Comparison of ENCODE assay signal across 22 cellular contexts in the genomic region with DNA sequence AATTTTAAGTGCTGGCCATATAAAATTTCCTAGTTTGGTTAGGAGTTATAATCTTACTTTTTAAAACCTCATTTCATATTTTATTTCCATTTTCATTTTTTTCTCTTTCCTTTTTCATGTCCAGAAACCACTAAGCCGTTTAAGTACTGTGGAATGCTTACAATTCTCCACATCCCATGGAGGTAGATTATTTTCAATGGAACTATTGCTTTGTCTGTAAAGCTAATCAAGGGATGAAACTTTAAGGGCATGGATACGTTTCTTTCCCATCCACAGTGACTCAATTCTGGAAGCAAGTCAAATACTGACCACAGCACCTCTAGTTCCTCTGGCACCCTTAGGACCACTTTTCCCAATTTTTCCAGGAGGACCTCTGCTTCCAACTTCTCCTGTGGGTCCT.
"Had no signal": no experiment of that assay in that cellular context is flagged by ENCODE, and none has a peak within 500 bp of the region (broad histone marks: within the 10 kb centered on the region; RNA-seq: fewer than 3 reads in every experiment).

No MANE protein-coding gene starts in this region.

- H3K4me3 ChIP-seq: breast epithelium, MG63 had no signal

- DNase-seq: activated CD4-positive, alpha-beta memory T cell treated with anti-CD3 and anti-CD28 coated beads, Interleukin-2, amount 10 ng/mL, durations not matched to agents 7 days and 5 days; activated CD4-positive, alpha-beta T cell treated with anti-CD3 and anti-CD28 coated beads for 36 hours; activated CD4-positive, alpha-beta T cell treated with anti-CD3 and anti-CD28 coated beads, Interleukin-2, amount 50 U/mL, for 1 hour; activated gamma-delta T cell; activated naive CD4-positive, alpha-beta T cell treated with anti-CD3 and anti-CD28 coated beads for 36 hours; activated T-cell treated with anti-CD3 and anti-CD28 coated beads for 4 hours; activated T-cell treated with anti-CD3 and anti-CD28 coated beads, Interleukin-2, amount 50 U/mL, for 48 hours; central memory CD4-positive, alpha-beta T cell; MG63; NCI-H1092 treated with DMSO at 0.1 percent for 48 hours; NCI-H1417 treated with DMSO at 0.1 percent for 48 hours; NCI-H1694 treated with DMSO at 0.1 percent for 48 hours; NCI-H2029 treated with DMSO at 0.1 percent for 48 hours; NCI-H446; NCI-H524; SIG-M5; SK-N-SH; T-helper 1 cell; WERI-Rb-1 had no signal

- H3K4me1 ChIP-seq: breast epithelium had no signal

- H3K27ac ChIP-seq: breast epithelium, KMS-11, WERI-Rb-1 had no signal

- H3K9me3 ChIP-seq: breast epithelium, MG63 had no signal

- H3K9ac ChIP-seq: KMS-11, SK-N-SH had no signal

- H3K36me3 ChIP-seq: breast epithelium, MG63, WERI-Rb-1 had no signal

- ATAC-seq: activated CD4-positive, alpha-beta T cell treated with anti-CD3 and anti-CD28 coated beads for 36 hours; activated T-helper 17 cell treated with anti-CD3 and anti-CD28 coated beads, Interleukin-2, amount 50 U/mL, for 72 hours had no signal

- H3K4me2 ChIP-seq: KMS-11, SK-N-SH had no signal

- H3K27me3 ChIP-seq: breast epithelium, MG63 had no signal
